Comparison of ENCODE assay signal across 14 cellular contexts in genomic region chr2:197838589-197838988, GRCh38. TPM values are rescaled to one million over a fixed set of nuclear protein-coding genes. Genes with fewer than 3 reads are reported as not detected.
DNase-seq lines count a peak whose midpoint lies in the region; ATAC-seq, FAIRE-seq and TF ChIP-seq lines count a peak whose summit lies in the region.
"Had no signal": no experiment of that assay in that cellular context is flagged by ENCODE, and none has a peak within 500 bp of the region (broad histone marks: within the 10 kb centered on the region; RNA-seq: fewer than 3 reads in every experiment).

No MANE protein-coding gene starts in this region.

- H3K27me3 ChIP-seq in adrenal gland (no peaks in the 10 kb centered on the region), osteoblast (ENCODE audit: insufficient read depth, low read length) (no peaks in the 10 kb centered on the region), small intestine (ENCODE audit: control insufficient read depth in 2 of 2, insufficient read depth in 2 of 2, low read length in 2 of 2) (no peaks in the 10 kb centered on the region)

- TF ChIP-seq CTCF in adrenal gland (IDR thresholded peaks at IDR 0.05), result no peak
- TF ChIP-seq CTCF in osteoblast (IDR thresholded peaks at IDR 0.05; ENCODE audit: extremely low read depth, low read depth, low read length), result no peak
- no peak for TF ChIP-seq CTCF in osteocyte (IDR thresholded peaks at IDR 0.05)

- H3K4me2 ChIP-seq in osteoblast (ENCODE audit: insufficient read depth, low read length), result peak overlapping the region; percentile 67

- no peak for TF ChIP-seq POLR2A in adrenal gland (IDR thresholded peaks at IDR 0.05)

- no peak for FAIRE-seq in small intestine (lab: Jason Lieb, UNC)
- FAIRE-seq: G401.6 had no signal

- H3K9me3 ChIP-seq in adrenal gland (replicated peaks in 1 of 3), result no peaks in the 10 kb centered on the region
- H3K9me3 ChIP-seq in osteoblast (ENCODE audit: low read depth, low read length), result no peaks in the 10 kb centered on the region
- no peaks in the 10 kb centered on the region for H3K9me3 ChIP-seq in small intestine (ENCODE audit: control insufficient read depth, low read depth)

- H3K4me1 Mint-ChIP-seq in osteocyte (ENCODE audit: unreplicated experiment), result peaks cover 6% of the 10 kb centered on the region

- ATAC-seq in GM18502 (IDR thresholded peaks at IDR 0.05; ENCODE audit: poor library complexity, unreplicated experiment) (peak; percentile 10), HG02610 (IDR thresholded peaks at IDR 0.05; ENCODE audit: unreplicated experiment) (peak; percentile 3)

- H3K36me3 ChIP-seq in adrenal gland (replicated peaks in 1 of 2), result no peaks in the 10 kb centered on the region
- H3K36me3 ChIP-seq in osteoblast (ENCODE audit: insufficient read depth, low read length), result no peaks in the 10 kb centered on the region
- H3K36me3 ChIP-seq in small intestine (ENCODE audit: control insufficient read depth in 2 of 2, insufficient read depth in 2 of 2, low read length in 2 of 2), result no peaks in the 10 kb centered on the region

- peaks cover 10% of the 10 kb centered on the region for H3K27me3 Mint-ChIP-seq in osteocyte (ENCODE audit: unreplicated experiment)

- intact Hi-C loops in adrenal gland (cut with DNase I), result no loop called here

- WGBS in adrenal gland, 4 donors, result 51 to 69% (median 56%) methylated on average over 2 of the region's 2 CpGs
- WGBS in small intestine, 3 donors, result 64 to 85% (median 82%) methylated on average over 2 of the region's 2 CpGs

- H3K27ac Mint-ChIP-seq in osteocyte (ENCODE audit: unreplicated experiment), result no peak overlapping the region

- H3K27ac ChIP-seq in adrenal gland, result peak overlapping the region in 3 of 5 donors; percentile 17 to 39 (median 30)
- no peak overlapping the region for H3K27ac ChIP-seq in osteoblast (ENCODE audit: low read depth, low read length)
- no peak overlapping the region for H3K27ac ChIP-seq in small intestine (ENCODE audit: low read depth in 1 of 2, low read length in 1 of 2)

- no peak overlapping the region for H3K4me3 Mint-ChIP-seq in osteocyte (ENCODE audit: unreplicated experiment)

- no peaks in the 10 kb centered on the region for H3K36me3 Mint-ChIP-seq in osteocyte (ENCODE audit: unreplicated experiment)

- peak overlapping the region; percentile 19 for H2AFZ ChIP-seq in osteoblast (ENCODE audit: low read length)

- H3K4me3 ChIP-seq in adrenal gland, result peak overlapping the region in 1 of 4 donors; percentile 33
- H3K4me3 ChIP-seq in osteoblast (ENCODE audit: insufficient read depth, low read length), result peak overlapping the region; percentile 53
- no peak overlapping the region for H3K4me3 ChIP-seq in small intestine (ENCODE audit: low read depth in 1 of 2, low read length in 2 of 2)

- H4K20me1 ChIP-seq in osteoblast (ENCODE audit: insufficient read depth, low read length), result no peaks in the 10 kb centered on the region

- H3K4me1 ChIP-seq in adrenal gland (replicated peaks in 1 of 2) (peaks cover 0 to 7% of the 10 kb centered on the region in 2 donors), osteoblast (ENCODE audit: insufficient read depth, low read length) (peaks cover 4% of the 10 kb centered on the region), small intestine (ENCODE audit: control insufficient read depth in 2 of 2, insufficient read depth in 1 of 2, low read depth in 1 of 2, low read length in 1 of 2) (no peaks in the 10 kb centered on the region)

- no peaks in the 10 kb centered on the region for H3K79me2 ChIP-seq in osteoblast (ENCODE audit: insufficient read depth, low read length)

- DNase-seq in adrenal gland (no peak), osteoblast (ENCODE audit: insufficient read length, low spot score, missing footprints) (peak; percentile 14), NCI-H69 (lab: John Stamatoyannopoulos, UW) (no peak), GM19238 (ENCODE audit: insufficient read length, low spot score) (no peak), small intestine (no peak), osteocyte (ENCODE audit: extremely low spot score, unreplicated experiment) (no peak)
- DNase-seq: activated CD4-positive, CD25-positive, alpha-beta regulatory T cell treated with anti-CD3 and anti-CD28 coated beads, Interleukin-2, amount 50 U/mL, for 72 hours; stimulated activated CD4-positive, alpha-beta T cell treated with anti-CD3 and anti-CD28 coated beads, Interleukin-12 subunit alpha, Interleukin-12 subunit beta, amount 100 ng/mL, for 4 hours had no signal

- no peaks in the 10 kb centered on the region for H3K9me3 Mint-ChIP-seq in osteocyte (ENCODE audit: unreplicated experiment)

RNA-seq across cellular contexts. Expression of gene PLCL1, which starts 34.2 kb away (rescaled TPM):
- total RNA-seq in adrenal gland (10 to 100 TPM in 3 of 8 donors, 1 to 10 TPM in 5; 3.7 to 24.0 (median 8.0) TPM), osteoblast (3.2 and 4.0 TPM in 2 replicates), osteocyte (1.2 and 1.3 TPM in 2 replicates)
- polyA plus RNA-seq in adrenal gland (1 to 10 TPM; 1.6 to 3.1 (median 2.8) TPM), small intestine (under 1 TPM in 2 of 3 donors, not detected in 1; 0.58 to 0.81 TPM)

RNA-seq across cellular contexts. Expression of gene BOLL, which starts 53.5 kb away (rescaled TPM):
- total RNA-seq in adrenal gland (not detected), osteoblast (not detected in 2 replicates), osteocyte (not detected in 2 replicates)
- polyA plus RNA-seq in adrenal gland (not detected), small intestine (not detected)
- total RNA-seq: dermis blood vessel endothelial cell, HT1080 had no signal
- polyA plus RNA-seq: thymus had no signal

Comparison
In these comparisons a context has a peak if more than half of its experiments do, and no peak if none do; other contexts are left out.
1. H3K27ac ChIP-seq: peak in adrenal gland (3 of 5); none in osteoblast (single experiment) and small intestine (0 of 2).